8 cellular contexts compared by ENCODE assay signal in genomic region chr2:99489758-99490087, GRCh38. TPM values are rescaled to one million over a fixed set of nuclear protein-coding genes. Genes with fewer than 3 reads are reported as not detected.
DNase-seq lines count a peak whose midpoint lies in the region; ATAC-seq, FAIRE-seq and TF ChIP-seq lines count a peak whose summit lies in the region.

TSS of gene REV1 (minus strand) at chr2:99490017. CDS start at chr2:99464975, 25,042 bp downstream.

- no peak for TF ChIP-seq EP300 in K562 (IDR thresholded peaks at IDR 0.05; ENCODE audit: low read length)

- peaks cover 38% of the 10 kb centered on the region for H3K79me2 ChIP-seq in K562 (ENCODE audit: control insufficient read depth, insufficient read depth, low read length)

- no peak for DNase-seq in K562 (ENCODE audit: extremely low read depth in 1 of 4, low spot score in 3 of 4)
- DNase-seq in kidney epithelial cell (ENCODE audit: low read depth), result no peak
- no peak for DNase-seq in activated effector memory CD4-positive, alpha-beta T cell treated with anti-CD3 and anti-CD28 coated beads, Interleukin-2, amount 50 U/mL, for 16 hours
- DNase-seq in GM19238 (ENCODE audit: insufficient read length, low spot score), result no peak

- H3K27ac ChIP-seq in 22Rv1 (peak within 1 kb of the TSS; percentile 82), K562 (ENCODE audit: extremely low read depth, low read depth, low read length) (peak within 1 kb of the TSS; percentile 90)

- H3K4me2 ChIP-seq in K562 (ENCODE audit: insufficient read depth, low read length), result peak within 1 kb of the TSS; percentile 83

- BruUV-seq in K562 (replicated peaks; lab: Mats Ljungman, UMichigan), result no TSS peak

- TF ChIP-seq POLR2A in K562 (conservative IDR thresholded peaks at IDR 0.05), result no peak

- H3K27me3 ChIP-seq in K562 (ENCODE audit: control insufficient read depth in 2 of 2, insufficient read depth in 2 of 2, low read length in 2 of 2) (no peaks in the 10 kb centered on the region), kidney epithelial cell (ENCODE audit: control insufficient read depth, insufficient read depth, low read length) (no peaks in the 10 kb centered on the region)

- WGBS in K562 (ENCODE audit: insufficient coverage, low coverage, missing lambda C conversion rate), result 0% methylated on average over 5 of the region's 51 CpGs

- H3K36me3 ChIP-seq in K562 (ENCODE audit: control insufficient read depth, insufficient read depth, low read length) (peaks cover 3% of the 10 kb centered on the region; the same call in 1 of the 3 replicates), kidney epithelial cell (ENCODE audit: control insufficient read depth, insufficient read depth, low read length) (no peaks in the 10 kb centered on the region)

- H3K4me3 ChIP-seq in K562, result peak within 1 kb of the TSS; percentile 62
- H3K4me3 ChIP-seq in kidney epithelial cell (ENCODE audit: low read depth, low read length), result peak within 1 kb of the TSS; percentile 95

- TF ChIP-seq RAD21 in K562 (CRISPR knock-in tag; conservative IDR thresholded peaks at IDR 0.05 in 1 of 2, IDR thresholded peaks at IDR 0.05 in 1 of 2), result no peak

- intact Hi-C loops in K562 (cut with micrococcal nuclease), result loop anchor here (1.0 to 10.0 kb wide), 7 partner anchors 47 to 771 kb away; partner anchors contain the start of genes EIF5B, MITD1 and MRPL30

- H3K9me1 ChIP-seq in K562 (ENCODE audit: control insufficient read depth, insufficient read depth, low read length), result no peaks in the 10 kb centered on the region

- CTCF ChIA-PET in K562 (lab: Yijun Ruan, JAX; ENCODE audit: low intra/inter-chr PET ratio), result interaction anchor here (0.9 to 1.9 kb wide), 3 partner anchors 47 to 754 kb away, joined by 4 to 9 read pairs (median 8); partner anchors contain the start of genes EIF5B and TXNDC9

- in situ Hi-C loops in K562 (cut with MboI), result no loop called here

- TF ChIP-seq CTCF in 22Rv1 (IDR thresholded peaks at IDR 0.05) (no peak), K562 (IDR thresholded peaks at IDR 0.05 in 2 of 3, conservative IDR thresholded peaks at IDR 0.05 in 1 of 3; ENCODE audit: insufficient read depth in 2 of 3, low read depth in 1 of 3, low read length in 3 of 3) (no peak), kidney epithelial cell (IDR thresholded peaks at IDR 0.05; ENCODE audit: insufficient read depth, low read length, poor library complexity, severe bottlenecking) (no peak), subcutaneous adipose tissue (IDR thresholded peaks at IDR 0.05; ENCODE audit: low read depth) (no peak)

- peak within 1 kb of the TSS; percentile 89 to 97 for H3K9ac ChIP-seq in K562 (ENCODE audit: insufficient read depth in 1 of 2, low read depth in 2 of 2, low read length in 2 of 2)

- peaks cover 10 to 15% of the 10 kb centered on the region in 2 experiments for H3K4me1 ChIP-seq in K562 (replicated peaks in 1 of 2; ENCODE audit: control insufficient read depth in 2 of 2, insufficient read depth in 2 of 2, low read length in 2 of 2)

- peak; percentile 21 for ATAC-seq in HG02884 (IDR thresholded peaks at IDR 0.05; ENCODE audit: unreplicated experiment)
- no peak for ATAC-seq in K562
- no peak for ATAC-seq in HG03342 (IDR thresholded peaks at IDR 0.05; ENCODE audit: unreplicated experiment)

- no peak for FAIRE-seq in K562 (lab: Jason Lieb, UNC)

- peaks cover 6% of the 10 kb centered on the region for H4K20me1 ChIP-seq in K562 (replicated peaks; ENCODE audit: control insufficient read depth, insufficient read depth, low read length)

- H2AFZ ChIP-seq in K562 (ENCODE audit: low read depth, low read length), result peak within 1 kb of the TSS; percentile 95

- H3K9me3 ChIP-seq in K562 (replicated peaks; ENCODE audit: control insufficient read depth, insufficient read depth, low read depth, low read length), result no peaks in the 10 kb centered on the region

- POLR2A ChIA-PET in K562 (lab: Yijun Ruan, JAX), result interaction anchor here (1.0 kb wide), 1 partner anchor 154 kb away, joined by 3 read pairs; the partner anchor contains the start of gene TXNDC9

TF ChIP-seq in K562, 482 proteins besides CTCF, POLR2A, EP300 and RAD21 (continues in another document):
- TF ChIP-seq ZNF23 (CRISPR knock-in tag; IDR thresholded peaks at IDR 0.05) (no peak), WHSC1 (IDR thresholded peaks at IDR 0.05; ENCODE audit: low read length) (no peak), BRD4 (IDR thresholded peaks at IDR 0.05) (no peak), ZNF507 (tag; conservative IDR thresholded peaks at IDR 0.05) (no peak), IRF9 (tag; IDR thresholded peaks at IDR 0.05) (no peak), ZFP30 (CRISPR knock-in tag; IDR thresholded peaks at IDR 0.05; ENCODE audit: borderline replicate concordance) (no peak), SMAD3 (CRISPR knock-in tag; conservative IDR thresholded peaks at IDR 0.05) (no peak), HDAC6 (IDR thresholded peaks at IDR 0.05; ENCODE audit: low read depth, low read length) (no peak), PCBP1 (IDR thresholded peaks at IDR 0.05; ENCODE audit: low read depth, low read length, poor library complexity, severe bottlenecking) (peak; percentile 57), ZNF140 (CRISPR knock-in tag; IDR thresholded peaks at IDR 0.05) (no peak), DEAF1 (CRISPR knock-in tag; IDR thresholded peaks at IDR 0.05) (no peak), ZNF311 (CRISPR knock-in tag; IDR thresholded peaks at IDR 0.05) (no peak), HMBOX1 (IDR thresholded peaks at IDR 0.05) (no peak), FIP1L1 (IDR thresholded peaks at IDR 0.05; ENCODE audit: low read depth, low read length, poor library complexity, severe bottlenecking) (no peak), ATF3 (IDR thresholded peaks at IDR 0.05) (no peak), ATF3 (CRISPR knock-in tag; conservative IDR thresholded peaks at IDR 0.05) (no peak), BCL6 (CRISPR knock-in tag; IDR thresholded peaks at IDR 0.05) (no peak), ZNF3 (CRISPR knock-in tag; IDR thresholded peaks at IDR 0.05) (no peak)

RNA-seq across cellular contexts. Expression of gene REV1, which starts in this region (rescaled TPM):
- 166 and 445 TPM in 2 replicates for total RNA-seq in K562 (2011; cell fraction: chromatin; rRNA removed; ENCODE audit: low replicate concordance)
- total RNA-seq in K562 (2011; cell fraction: nucleolus; rRNA removed), result 58.7 and 92.5 TPM in 2 replicates
- total RNA-seq in K562 (2011; cell fraction: nucleoplasm; rRNA removed), result 127 and 142 TPM in 2 replicates
- total RNA-seq in K562 (2014; rRNA removed) (25.0 and 28.1 TPM in 2 replicates), K562 (2014; rRNA removed; fragmentation: Illumina TruSeq; extraction: Trizol) (38.8 and 39.2 TPM in 2 replicates), K562 (2015; rRNA removed; fragmentation: Illumina TruSeq; extraction: Trizol) (38.1 and 41.8 TPM in 2 replicates), K562 (2021) (26.2 and 29.6 TPM in 2 replicates), kidney epithelial cell (17.0 and 27.4 TPM in 2 replicates), subcutaneous adipose tissue (10 to 100 TPM; 39.4 to 65.9 (median 52.8) TPM)
- polyA plus RNA-seq in K562 (2011; rRNA removed) (54.4 and 57.6 TPM in 2 replicates), K562 (2014; fragmentation: Illumina TruSeq; extraction: Trizol) (22.9 and 26.4 TPM in 2 replicates), K562 (2014; fragmentation: Nextera tagmentation; extraction: Ambion mirVana) (10 to 100 TPM; 12.8 to 13.1 TPM), K562 (2014; rRNA removed) (32.1 TPM in 2 replicates)
- 12.8 and 14.4 TPM in 2 replicates for polyA plus RNA-seq in K562 (2011; cell fraction: cytosol; rRNA removed)
- 121 and 154 TPM in 2 replicates for polyA plus RNA-seq in K562 (2011; cell fraction: nucleus; rRNA removed)
- 18.1 and 29.5 TPM in 2 replicates for polyA plus RNA-seq in K562 (2012)
- 76.6 and 97.6 TPM in 2 replicates for polyA minus RNA-seq in K562 (2011; rRNA and poly(A)+ RNA removed)
- 15.8 and 18.6 TPM in 2 replicates for polyA minus RNA-seq in K562 (2011; cell fraction: cytosol; rRNA and poly(A)+ RNA removed)
- polyA minus RNA-seq in K562 (2011; cell fraction: nucleus; rRNA and poly(A)+ RNA removed), result 75.8 and 139 TPM in 2 replicates
